ENCODE assay signal across 21 cellular contexts in the genomic region with DNA sequence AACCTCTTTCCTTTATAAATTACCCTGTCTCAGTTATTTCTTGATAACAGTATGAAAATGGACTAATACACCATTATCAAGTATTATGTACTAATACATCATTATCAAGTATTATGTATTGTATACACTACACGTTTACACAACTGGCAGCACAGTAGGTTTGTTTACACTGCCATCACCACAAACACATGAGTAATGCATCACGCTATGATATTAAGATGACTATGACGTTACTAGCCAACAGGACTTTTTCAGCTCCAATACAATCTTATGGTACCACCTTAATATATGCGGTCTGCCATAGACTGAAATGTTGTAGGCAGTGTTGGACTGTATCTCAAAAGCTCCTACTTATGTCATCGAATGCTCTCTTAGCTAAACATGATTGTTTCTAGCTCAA.
"Had no signal": no experiment of that assay in that cellular context is flagged by ENCODE, and none has a peak within 500 bp of the region (broad histone marks: within the 10 kb centered on the region; RNA-seq: fewer than 3 reads in every experiment).

No MANE protein-coding gene starts in this region.

- H3K27me3 ChIP-seq: colonic mucosa, gastrocnemius medialis, heart right ventricle, right atrium auricular region, sigmoid colon, stomach, transverse colon had no signal

- H3K9me3 Mint-ChIP-seq: endodermal cell, natural killer cell, neural crest cell had no signal

- H3K9me3 ChIP-seq: colonic mucosa, gastrocnemius medialis, heart right ventricle, mucosa of descending colon, right atrium auricular region, sigmoid colon, stomach, thoracic aorta, transverse colon had no signal

- ATAC-seq: gastrocnemius medialis, heart right ventricle, left lobe of liver, mucosa of descending colon, natural killer cell had no signal

- H3K4me1 ChIP-seq: colonic mucosa, gastrocnemius medialis, right atrium auricular region, sigmoid colon, stomach had no signal

- H3K27ac Mint-ChIP-seq: endodermal cell, natural killer cell had no signal

- H3K27ac ChIP-seq: colonic mucosa, gastrocnemius medialis, heart right ventricle, right atrium auricular region, sigmoid colon, skin epidermis, stomach, thoracic aorta, transverse colon had no signal

- H3K36me3 ChIP-seq: colonic mucosa, gastrocnemius medialis, right atrium auricular region, sigmoid colon had no signal

- DNase-seq: colonic mucosa; effector CD4-positive, alpha-beta T cell; endodermal cell; gastrocnemius medialis; heart right ventricle; islet precursor cell; mammary epithelial cell; mucosa of descending colon; natural killer cell; sigmoid colon; stimulated activated CD4-positive, alpha-beta T cell treated with anti-CD3 and anti-CD28 coated beads, Interleukin-2, amount 100 ng/mL, for 24 hours; stimulated activated CD4-positive, alpha-beta T cell treated with anti-CD3 and anti-CD28 coated beads, Interleukin-4, amount 100 ng/mL, for 4 hours; stimulated activated naive CD4-positive, alpha-beta T cell; stomach; substantia nigra; transverse colon had no signal

- H3K4me1 Mint-ChIP-seq: natural killer cell had no signal

- H3K4me3 ChIP-seq: colonic mucosa, gastrocnemius medialis, heart right ventricle, mucosa of descending colon, right atrium auricular region, sigmoid colon, skin epidermis, stomach, thoracic aorta, transverse colon had no signal

- H3K36me3 Mint-ChIP-seq: natural killer cell had no signal

- H3K4me3 Mint-ChIP-seq: endodermal cell, natural killer cell, neural crest cell had no signal
